ENCODE assay signal across 19 cellular contexts in the genomic region with DNA sequence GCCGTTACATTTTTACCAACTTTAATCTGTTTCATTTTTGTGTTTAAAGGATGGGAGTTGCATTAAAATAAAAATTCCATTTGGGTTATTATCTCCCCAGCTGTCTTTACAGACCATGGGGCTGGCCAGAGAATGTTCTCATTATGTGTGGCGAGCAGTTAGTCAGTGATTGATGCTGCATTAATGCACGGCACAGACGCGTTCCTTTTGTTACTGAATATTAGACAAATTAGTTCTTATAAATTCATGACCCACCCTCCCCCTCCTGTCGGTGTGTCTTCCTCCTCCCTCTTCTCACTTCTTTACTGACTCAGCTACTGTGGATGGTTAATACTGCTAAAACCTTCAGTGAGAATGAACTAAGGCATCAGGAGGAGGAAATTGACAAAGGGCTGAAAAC.
A peak's percentile ranks its signal among the peaks of the same experiment; 100 is the strongest.
DNase-seq lines count a peak whose midpoint lies in the region; ATAC-seq and TF ChIP-seq lines count a peak whose summit lies in the region.
"Had no signal": no experiment of that assay in that cellular context is flagged by ENCODE, and none has a peak within 500 bp of the region (broad histone marks: within the 10 kb centered on the region; RNA-seq: fewer than 3 reads in every experiment).

No MANE protein-coding gene starts in this region.

- no peak for TF ChIP-seq CTCF in prostate gland (IDR thresholded peaks at IDR 0.05)
- no peak for TF ChIP-seq CTCF in body of pancreas (IDR thresholded peaks at IDR 0.05)

- H3K27me3 ChIP-seq in prostate gland (replicated peaks; ENCODE audit: insufficient read depth) (no peaks in the 10 kb centered on the region), body of pancreas (no peaks in the 10 kb centered on the region)

- H3K27ac ChIP-seq in prostate gland (no peak overlapping the region), body of pancreas (no peak overlapping the region)
- H3K27ac ChIP-seq: SK-N-MC, VCaP had no signal

- TF ChIP-seq POLR2A in prostate gland (IDR thresholded peaks at IDR 0.05): no peak
- TF ChIP-seq POLR2A in body of pancreas (IDR thresholded peaks at IDR 0.05): no peak

- H3K9me3 ChIP-seq in prostate gland (no peaks in the 10 kb centered on the region), body of pancreas (no peaks in the 10 kb centered on the region)

- H3K36me3 ChIP-seq in prostate gland (no peaks in the 10 kb centered on the region), body of pancreas (replicated peaks in 1 of 2; ENCODE audit: insufficient read depth in 1 of 2, low read depth in 2 of 2) (no peaks in the 10 kb centered on the region)

- H3K4me1 ChIP-seq in prostate gland (replicated peaks) (no peaks in the 10 kb centered on the region), body of pancreas (no peaks in the 10 kb centered on the region)

- H3K4me3 ChIP-seq in prostate gland (no peak overlapping the region), body of pancreas (no peak overlapping the region)
- H3K4me3 ChIP-seq: SK-N-MC had no signal

- intact Hi-C loops in prostate gland (cut with DNase I): no loop called here
- intact Hi-C loops in body of pancreas (cut with DNase I): no loop called here

- WGBS in prostate gland: 37% methylated on average over 6 of the region's 6 CpGs
- WGBS in body of pancreas, 2 donors: 18 to 22% methylated on average over 6 of the region's 6 CpGs

- ATAC-seq in body of pancreas: no peak
- ATAC-seq: HCT116, HepG2 had no signal

- DNase-seq in NCI-H1930 (lab: John Stamatoyannopoulos, UW) (peak; percentile 78 to 87), amygdala (lab: John Stamatoyannopoulos, UW) (peak in 32 of 56 donors; percentile 0 to 68 (median 16)), medulla oblongata (ENCODE audit: extremely low spot score) (peak; percentile 83), retina (peak; percentile 60), HuH-7.5 (ENCODE audit: low spot score) (no peak), prostate gland (ENCODE audit: low spot score) (no peak), body of pancreas (no peak), H4 (ENCODE audit: low spot score) (no peak)
- DNase-seq: activated CD8-positive, alpha-beta memory T cell treated with anti-CD3 and anti-CD28 coated beads, Interleukin-2, amount 50 U/mL, for 48 hours; central memory CD4-positive, alpha-beta T cell; COR-L47; DND-41; NCI-H1694 treated with DMSO at 0.1 percent for 48 hours; stimulated activated CD4-positive, alpha-beta T cell treated with anti-CD3 and anti-CD28 coated beads, Interleukin-12 subunit alpha, Interleukin-12 subunit beta, amount 100 ng/mL, for 4 hours; T-helper 2 cell had no signal

Comparison
In these comparisons a context has a peak if more than half of its experiments do, and no peak if none do; other contexts are left out.
1. DNase-seq: peak in NCI-H1930 (2 of 2), amygdala (32 of 56), medulla oblongata (single experiment) and retina (single experiment); none in HuH-7.5 (single experiment), prostate gland (single experiment), body of pancreas (0 of 4) and H4 (single experiment).